1 cellular context compared by ENCODE assay signal in the genomic region with DNA sequence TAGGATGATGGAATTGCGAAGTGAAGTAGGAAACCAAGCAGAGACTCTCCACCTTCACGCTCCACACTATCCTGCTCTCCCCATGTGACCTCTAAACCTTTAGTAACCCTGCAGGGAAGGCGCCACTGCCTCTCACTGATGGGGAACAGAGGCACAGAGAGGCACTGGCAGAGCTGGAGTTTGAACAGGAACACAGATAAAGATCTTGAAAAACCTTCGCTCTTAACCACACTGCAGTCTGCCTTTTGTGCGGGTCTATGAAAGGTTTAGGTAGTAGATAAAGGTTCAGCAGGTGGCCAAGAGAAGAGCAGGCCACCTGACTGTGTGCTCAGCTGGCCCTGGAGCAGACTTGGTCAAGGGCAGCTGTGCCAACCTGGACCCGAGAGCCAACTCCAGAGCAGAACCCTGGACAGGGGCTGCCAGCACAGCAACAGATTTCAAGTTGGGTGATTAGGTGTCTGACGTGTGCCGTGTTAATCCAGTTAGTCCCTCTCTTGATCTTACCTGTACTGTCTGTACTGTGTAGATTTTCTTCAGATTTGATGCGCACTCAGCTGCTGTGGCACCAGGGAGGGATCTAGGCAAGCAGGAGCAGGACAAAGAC.
TF ChIP-seq lines count a peak whose summit lies in the region.

No MANE protein-coding gene starts in this region.

TF ChIP-seq in GM12878, 131 proteins besides CTCF, POLR2A, EP300 and RAD21:
- TF ChIP-seq HDGF (IDR thresholded peaks at IDR 0.05) (no peak), FOXM1 (IDR thresholded peaks at IDR 0.05; ENCODE audit: low read depth, low read length) (no peak)
- TF ChIP-seq, protein P1, sequence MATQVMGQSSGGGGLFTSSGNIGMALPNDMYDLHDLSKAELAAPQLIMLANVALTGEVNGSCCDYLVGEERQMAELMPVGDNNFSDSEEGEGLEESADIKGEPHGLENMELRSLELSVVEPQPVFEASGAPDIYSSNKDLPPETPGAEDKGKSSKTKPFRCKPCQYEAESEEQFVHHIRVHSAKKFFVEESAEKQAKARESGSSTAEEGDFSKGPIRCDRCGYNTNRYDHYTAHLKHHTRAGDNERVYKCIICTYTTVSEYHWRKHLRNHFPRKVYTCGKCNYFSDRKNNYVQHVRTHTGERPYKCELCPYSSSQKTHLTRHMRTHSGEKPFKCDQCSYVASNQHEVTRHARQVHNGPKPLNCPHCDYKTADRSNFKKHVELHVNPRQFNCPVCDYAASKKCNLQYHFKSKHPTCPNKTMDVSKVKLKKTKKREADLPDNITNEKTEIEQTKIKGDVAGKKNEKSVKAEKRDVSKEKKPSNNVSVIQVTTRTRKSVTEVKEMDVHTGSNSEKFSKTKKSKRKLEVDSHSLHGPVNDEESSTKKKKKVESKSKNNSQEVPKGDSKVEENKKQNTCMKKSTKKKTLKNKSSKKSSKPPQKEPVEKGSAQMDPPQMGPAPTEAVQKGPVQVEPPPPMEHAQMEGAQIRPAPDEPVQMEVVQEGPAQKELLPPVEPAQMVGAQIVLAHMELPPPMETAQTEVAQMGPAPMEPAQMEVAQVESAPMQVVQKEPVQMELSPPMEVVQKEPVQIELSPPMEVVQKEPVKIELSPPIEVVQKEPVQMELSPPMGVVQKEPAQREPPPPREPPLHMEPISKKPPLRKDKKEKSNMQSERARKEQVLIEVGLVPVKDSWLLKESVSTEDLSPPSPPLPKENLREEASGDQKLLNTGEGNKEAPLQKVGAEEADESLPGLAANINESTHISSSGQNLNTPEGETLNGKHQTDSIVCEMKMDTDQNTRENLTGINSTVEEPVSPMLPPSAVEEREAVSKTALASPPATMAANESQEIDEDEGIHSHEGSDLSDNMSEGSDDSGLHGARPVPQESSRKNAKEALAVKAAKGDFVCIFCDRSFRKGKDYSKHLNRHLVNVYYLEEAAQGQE (IDR thresholded peaks at IDR 0.05; ENCODE audit: low read depth, low read length) = peak; percentile 44; the same call in 1 of the 2 replicates
- TF ChIP-seq, protein P2, sequence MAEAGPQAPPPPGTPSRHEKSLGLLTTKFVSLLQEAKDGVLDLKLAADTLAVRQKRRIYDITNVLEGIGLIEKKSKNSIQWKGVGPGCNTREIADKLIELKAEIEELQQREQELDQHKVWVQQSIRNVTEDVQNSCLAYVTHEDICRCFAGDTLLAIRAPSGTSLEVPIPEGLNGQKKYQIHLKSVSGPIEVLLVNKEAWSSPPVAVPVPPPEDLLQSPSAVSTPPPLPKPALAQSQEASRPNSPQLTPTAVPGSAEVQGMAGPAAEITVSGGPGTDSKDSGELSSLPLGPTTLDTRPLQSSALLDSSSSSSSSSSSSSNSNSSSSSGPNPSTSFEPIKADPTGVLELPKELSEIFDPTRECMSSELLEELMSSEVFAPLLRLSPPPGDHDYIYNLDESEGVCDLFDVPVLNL (IDR thresholded peaks at IDR 0.05; ENCODE audit: low read depth, low read length) = no peak
